ENCODE assay signal across 1 cellular context in genomic region chrX:123173833-123174232, GRCh38.
TF ChIP-seq lines count a peak whose summit lies in the region.

No MANE protein-coding gene starts in this region.

TF ChIP-seq in K562, 482 proteins besides CTCF, POLR2A, EP300 and RAD21 (continued from another document):
- TF ChIP-seq, protein P1, sequence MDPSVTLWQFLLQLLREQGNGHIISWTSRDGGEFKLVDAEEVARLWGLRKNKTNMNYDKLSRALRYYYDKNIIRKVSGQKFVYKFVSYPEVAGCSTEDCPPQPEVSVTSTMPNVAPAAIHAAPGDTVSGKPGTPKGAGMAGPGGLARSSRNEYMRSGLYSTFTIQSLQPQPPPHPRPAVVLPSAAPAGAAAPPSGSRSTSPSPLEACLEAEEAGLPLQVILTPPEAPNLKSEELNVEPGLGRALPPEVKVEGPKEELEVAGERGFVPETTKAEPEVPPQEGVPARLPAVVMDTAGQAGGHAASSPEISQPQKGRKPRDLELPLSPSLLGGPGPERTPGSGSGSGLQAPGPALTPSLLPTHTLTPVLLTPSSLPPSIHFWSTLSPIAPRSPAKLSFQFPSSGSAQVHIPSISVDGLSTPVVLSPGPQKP (CRISPR knock-in tag; IDR thresholded peaks at IDR 0.05) = no peak
- TF ChIP-seq, protein P2, sequence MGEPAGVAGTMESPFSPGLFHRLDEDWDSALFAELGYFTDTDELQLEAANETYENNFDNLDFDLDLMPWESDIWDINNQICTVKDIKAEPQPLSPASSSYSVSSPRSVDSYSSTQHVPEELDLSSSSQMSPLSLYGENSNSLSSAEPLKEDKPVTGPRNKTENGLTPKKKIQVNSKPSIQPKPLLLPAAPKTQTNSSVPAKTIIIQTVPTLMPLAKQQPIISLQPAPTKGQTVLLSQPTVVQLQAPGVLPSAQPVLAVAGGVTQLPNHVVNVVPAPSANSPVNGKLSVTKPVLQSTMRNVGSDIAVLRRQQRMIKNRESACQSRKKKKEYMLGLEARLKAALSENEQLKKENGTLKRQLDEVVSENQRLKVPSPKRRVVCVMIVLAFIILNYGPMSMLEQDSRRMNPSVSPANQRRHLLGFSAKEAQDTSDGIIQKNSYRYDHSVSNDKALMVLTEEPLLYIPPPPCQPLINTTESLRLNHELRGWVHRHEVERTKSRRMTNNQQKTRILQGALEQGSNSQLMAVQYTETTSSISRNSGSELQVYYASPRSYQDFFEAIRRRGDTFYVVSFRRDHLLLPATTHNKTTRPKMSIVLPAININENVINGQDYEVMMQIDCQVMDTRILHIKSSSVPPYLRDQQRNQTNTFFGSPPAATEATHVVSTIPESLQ (CRISPR knock-in tag; IDR thresholded peaks at IDR 0.05) = no peak
- no peak for TF ChIP-seq RNF2 (IDR thresholded peaks at IDR 0.05)
- TF ChIP-seq, protein P3, sequence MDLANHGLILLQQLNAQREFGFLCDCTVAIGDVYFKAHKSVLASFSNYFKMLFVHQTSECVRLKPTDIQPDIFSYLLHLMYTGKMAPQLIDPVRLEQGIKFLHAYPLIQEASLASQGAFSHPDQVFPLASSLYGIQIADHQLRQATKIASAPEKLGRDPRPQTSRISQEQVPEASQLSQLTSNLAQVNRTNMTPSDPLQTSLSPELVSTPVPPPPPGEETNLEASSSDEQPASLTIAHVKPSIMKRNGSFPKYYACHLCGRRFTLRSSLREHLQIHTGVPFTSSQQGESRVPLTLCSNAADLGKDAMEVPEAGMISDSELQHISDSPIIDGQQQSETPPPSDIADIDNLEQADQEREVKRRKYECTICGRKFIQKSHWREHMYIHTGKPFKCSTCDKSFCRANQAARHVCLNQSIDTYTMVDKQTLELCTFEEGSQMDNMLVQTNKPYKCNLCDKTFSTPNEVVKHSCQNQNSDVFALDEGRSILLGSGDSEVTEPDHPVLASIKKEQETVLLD (IDR thresholded peaks at IDR 0.05) = no peak
